ENCODE assay signal across 8 cellular contexts in genomic region chr11:9462172-9462799, GRCh38. TPM values are rescaled to one million over a fixed set of nuclear protein-coding genes. Genes with fewer than 3 reads are reported as not detected.
DNase-seq lines count a peak whose midpoint lies in the region; ATAC-seq, FAIRE-seq and TF ChIP-seq lines count a peak whose summit lies in the region.

No MANE protein-coding gene starts in this region.

- CTCF ChIA-PET in Panc1 (lab: Charles Lee): no interaction called here

- ATAC-seq in Panc1 (no peak), pancreas (no peak), GM18517 (IDR thresholded peaks at IDR 0.05; ENCODE audit: unreplicated experiment) (no peak), GM18858 (IDR thresholded peaks at IDR 0.05; ENCODE audit: unreplicated experiment) (no peak)

- FAIRE-seq in pancreas (lab: Jason Lieb, UNC): no peak

- H3K27ac ChIP-seq in Panc1 (ENCODE audit: low read length) (peak overlapping the region; percentile 98), esophagus (ENCODE audit: low read depth in 2 of 2, low read length in 1 of 2) (peak overlapping the region; percentile 3 to 41), pancreas (peak overlapping the region; percentile 93 to 100 (median 96))

- H3K9me3 ChIP-seq in Panc1 (ENCODE audit: control insufficient read depth, insufficient read depth, low read depth, low read length): no peaks in the 10 kb centered on the region
- no peaks in the 10 kb centered on the region for H3K9me3 ChIP-seq in esophagus (ENCODE audit: control insufficient read depth in 2 of 2, insufficient read depth in 1 of 2, low read depth in 1 of 2, low read length in 1 of 2)
- H3K9me3 ChIP-seq in pancreas: no peaks in the 10 kb centered on the region

- intact Hi-C loops in Panc1 (cut with micrococcal nuclease; ENCODE audit: unreplicated experiment) (loop anchor here (5.0 kb wide), 1 partner anchor 105 kb away; no protein-coding TSS in a partner anchor), pancreas (cut with DNase I) (no loop called here)

- WGBS in esophagus, 2 donors: 81 to 83% methylated on average over 16 of the region's 16 CpGs
- WGBS in pancreas, 2 donors: 84% methylated on average over 16 of the region's 16 CpGs

- DNase-seq in EL: peak; percentile 38
- no peak for DNase-seq in Panc1 (ENCODE audit: low read depth, low spot score)
- DNase-seq in pancreas: no peak
- no peak for DNase-seq in UCSD-AML1 (lab: John Stamatoyannopoulos, UW; ENCODE audit: unreplicated experiment)
- no peak for DNase-seq in cerebellar nuclear complex (lab: John Stamatoyannopoulos, UW)

- H3K27me3 ChIP-seq in Panc1 (ENCODE audit: control insufficient read depth, insufficient read depth, low read length) (no peaks in the 10 kb centered on the region), esophagus (ENCODE audit: control insufficient read depth in 1 of 2, insufficient read depth in 2 of 2, low read length in 2 of 2) (no peaks in the 10 kb centered on the region), pancreas (no peaks in the 10 kb centered on the region)

- H3K4me3 ChIP-seq in Panc1 (ENCODE audit: low read depth in 2 of 2, low read length in 2 of 2) (peak overlapping the region in 1 of 2 experiments; percentile 67; a peak in 3 of 4 replicates), esophagus (ENCODE audit: low read depth in 1 of 2, low read length in 2 of 2) (peak overlapping the region in 1 of 2 donors; percentile 68), pancreas (peak overlapping the region in 3 of 4 donors; percentile 54 to 70 (median 56))

- BruUV-seq in Panc1 (replicated peaks; lab: Mats Ljungman, UMichigan): no TSS peak

- POLR2A ChIA-PET in Panc1 (lab: Charles Lee): interaction anchor here (0.5 to 0.7 kb wide), 3 partner anchors 18 to 235 kb away, joined by 3 to 4 read pairs (median 4); no protein-coding TSS in a partner anchor

- in situ Hi-C loops in Panc1 (cut with HindIII; ENCODE audit: low pct_unique_long_range_greater_than_20kb, low sequenced_read_pairs): no loop called here

- no peak for TF ChIP-seq CTCF in Panc1 (IDR thresholded peaks at IDR 0.05)
- TF ChIP-seq CTCF in pancreas (IDR thresholded peaks at IDR 0.05): no peak

- H3K36me3 ChIP-seq in Panc1 (ENCODE audit: control insufficient read depth, insufficient read depth, low read length) (no peaks in the 10 kb centered on the region; the same call in 1 of the 2 replicates), esophagus (ENCODE audit: control insufficient read depth in 2 of 2, insufficient read depth in 2 of 2, low read length in 1 of 2) (no peaks in the 10 kb centered on the region), pancreas (no peaks in the 10 kb centered on the region)

- H3K4me1 ChIP-seq in Panc1 (ENCODE audit: control insufficient read depth, insufficient read depth, low read length) (peaks cover 23% of the 10 kb centered on the region), esophagus (ENCODE audit: control insufficient read depth in 2 of 2, insufficient read depth in 2 of 2, low read length in 1 of 2) (no peaks in the 10 kb centered on the region), pancreas (peaks cover 0 to 16% (median 12%) of the 10 kb centered on the region in 3 donors)

RNA-seq across cellular contexts. Expression of gene ZNF143, which starts 1.5 kb away (rescaled TPM):
- total RNA-seq in Panc1 (2021; ENCODE audit: unreplicated experiment) (30.2 TPM), pancreas (10 to 100 TPM in 5 of 6 donors, 1 to 10 TPM in 1; 5.3 to 18.9 (median 12.9) TPM)
- 14.9 TPM for polyA plus RNA-seq in Panc1 (2012; ENCODE audit: insufficient read length)
- polyA plus RNA-seq in esophagus (10 to 100 TPM in 1 of 2 donors, 1 to 10 TPM in 1; 9.9 to 12.3 TPM), pancreas (1 to 10 TPM; 5.5 to 8.2 TPM)

Comparison
In these comparisons a context has a peak if more than half of its experiments do, and no peak if none do; other contexts are left out.
1. H3K27ac ChIP-seq: peak in every context shown above with its lines; median percentile 98 in Panc1; 96 in pancreas; 22 in esophagus.